In the genomic region with DNA sequence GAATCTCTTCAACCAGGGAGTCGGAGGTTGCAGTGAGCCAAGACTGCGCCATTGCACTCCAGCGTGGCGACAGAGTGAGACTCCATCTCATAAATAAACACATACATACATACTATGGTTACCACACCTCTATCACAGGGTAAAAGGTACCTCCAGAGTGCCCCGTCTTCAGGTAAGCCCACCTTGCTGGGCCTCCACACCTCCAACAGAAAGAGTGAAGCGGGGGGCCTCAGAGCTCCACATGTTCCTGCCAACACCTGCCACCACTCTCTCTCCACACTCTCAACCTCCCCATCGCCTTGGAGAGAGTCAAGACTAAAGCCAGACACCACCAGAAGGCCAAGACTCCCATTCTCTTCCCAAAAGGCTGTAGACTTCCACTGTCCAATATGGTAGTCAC, we compare ENCODE assay signal across 34 cellular contexts. TPM values are rescaled to one million over a fixed set of nuclear protein-coding genes. Genes with fewer than 3 reads are reported as not detected.
"Had no signal": no experiment of that assay in that cellular context is flagged by ENCODE, and none has a peak within 500 bp of the region (broad histone marks: within the 10 kb centered on the region; RNA-seq: fewer than 3 reads in every experiment).

No MANE protein-coding gene starts in this region.

- DNase-seq: Karpas-422, Kasumi-1, KG1, MG63, MM.1S, MV-4-11, NCI-H1048, NCI-H1092, NCI-H1092 treated with DMSO at 0.1 percent for 48 hours, NCI-H1105, NCI-H1105 treated with DMSO at 0.1 percent for 48 hours, NCI-H1417, NCI-H1417 treated with DMSO at 0.1 percent for 48 hours, NCI-H1436, NCI-H1436 treated with DMSO at 0.1 percent for 48 hours, NCI-H146, NCI-H1694, NCI-H1694 treated with DMSO at 0.1 percent for 48 hours, NCI-H187, NCI-H187 treated with DMSO at 0.1 percent for 48 hours, NCI-H1930, NCI-H2029, NCI-H2029 treated with DMSO at 0.1 percent for 48 hours, NCI-H2081, NCI-H2081 treated with DMSO at 0.1 percent for 48 hours, NCI-H2107, NCI-H2171, NCI-H2171 treated with DMSO at 0.1 percent for 48 hours, NCI-H2227 treated with DMSO at 0.1 percent for 48 hours, NCI-H226, NCI-H345, NCI-H446, NCI-H446 treated with DMSO at 0.1 percent for 48 hours had no signal

RNA-seq across cellular contexts. Expression of gene VWCE, which starts 10.3 kb away (rescaled TPM):
- total RNA-seq: M059J had no signal
